Comparison of ENCODE assay signal across 13 cellular contexts in genomic region chr11:61042537-61042936, GRCh38. TPM values are rescaled to one million over a fixed set of nuclear protein-coding genes. Genes with fewer than 3 reads are reported as not detected.
DNase-seq lines count a peak whose midpoint lies in the region; ATAC-seq and TF ChIP-seq lines count a peak whose summit lies in the region.
"Had no signal": no experiment of that assay in that cellular context is flagged by ENCODE, and none has a peak within 500 bp of the region (broad histone marks: within the 10 kb centered on the region; RNA-seq: fewer than 3 reads in every experiment).

No MANE protein-coding gene starts in this region.

- DNase-seq in T-helper 1 cell (no peak), neural progenitor cell (ENCODE audit: low spot score) (no peak), CD14-positive monocyte (ENCODE audit: low spot score) (no peak)
- DNase-seq in activated naive CD8-positive, alpha-beta T cell treated with anti-CD3 and anti-CD28 coated beads for 36 hours: no peak
- DNase-seq: esophagus squamous epithelium had no signal

- H3K36me3 ChIP-seq in KMS-11 (ENCODE audit: insufficient read depth): no peaks in the 10 kb centered on the region
- no peaks in the 10 kb centered on the region for H3K36me3 ChIP-seq in neural progenitor cell
- H3K36me3 ChIP-seq: esophagus squamous epithelium, MG63, upper lobe of left lung had no signal

- H3F3A ChIP-seq in neural progenitor cell (ENCODE audit: low read depth): no peaks in the 10 kb centered on the region

- no peak overlapping the region for H3K4me3 ChIP-seq in KMS-11 (IDR thresholded peaks at IDR 0.05; ENCODE audit: insufficient read depth, low read depth, low read length)
- H3K4me3 ChIP-seq in neural progenitor cell: no peak overlapping the region
- H3K4me3 ChIP-seq: MG63, upper lobe of left lung had no signal

- no peaks in the 10 kb centered on the region for H3K9me3 ChIP-seq in neural progenitor cell (ENCODE audit: low read depth)
- H3K9me3 ChIP-seq: esophagus squamous epithelium, MG63, upper lobe of left lung had no signal

- H2AFZ ChIP-seq in KMS-11 (ENCODE audit: low read depth): peak overlapping the region; percentile 61
- peak overlapping the region; percentile 86 for H2AFZ ChIP-seq in neural progenitor cell (replicated peaks)

- peaks cover 41% of the 10 kb centered on the region for H3K4me1 ChIP-seq in KMS-11 (ENCODE audit: low read depth, poor library complexity, severe bottlenecking)
- peaks cover 15% of the 10 kb centered on the region for H3K4me1 ChIP-seq in neural progenitor cell

- TF ChIP-seq CTCF in KMS-11 (conservative IDR thresholded peaks at IDR 0.05; ENCODE audit: low read depth, low read length) (no peak), neural progenitor cell (IDR thresholded peaks at IDR 0.05) (no peak), CD14-positive monocyte (IDR thresholded peaks at IDR 0.05) (no peak)

- H3K4me2 ChIP-seq in KMS-11 (peak overlapping the region; percentile 96), neural progenitor cell (peak overlapping the region; percentile 20)

- intact Hi-C loops in CD14-positive monocyte (cut with micrococcal nuclease): no loop called here

- peak overlapping the region; percentile 96 for H3K27ac Mint-ChIP-seq in T-helper 1 cell treated with Interleukin-12 subunit alpha and Interleukin-12 subunit beta and Interleukin-4 antibody, amounts not matched to agents 30 μg/mL and 1 μg/mL, for 36 hours
- peak overlapping the region; percentile 93 for H3K27ac Mint-ChIP-seq in activated naive CD8-positive, alpha-beta T cell treated with anti-CD3 and anti-CD28 coated beads for 36 hours
- H3K27ac Mint-ChIP-seq in neural progenitor cell (peak overlapping the region; percentile 94), CD14-positive monocyte (peak overlapping the region in 1 of 7 donors; percentile 44)

- H3K27me3 ChIP-seq in KMS-11 (ENCODE audit: insufficient read depth, low read depth): no peaks in the 10 kb centered on the region
- H3K27me3 ChIP-seq in neural progenitor cell: no peaks in the 10 kb centered on the region
- H3K27me3 ChIP-seq: esophagus squamous epithelium, MG63, upper lobe of left lung had no signal

- ATAC-seq in HG03521 (IDR thresholded peaks at IDR 0.05; ENCODE audit: unreplicated experiment): no peak
- no peak for ATAC-seq in HG03469 (IDR thresholded peaks at IDR 0.05; ENCODE audit: unreplicated experiment)

- H3K4me1 Mint-ChIP-seq in T-helper 1 cell treated with Interleukin-12 subunit alpha and Interleukin-12 subunit beta and Interleukin-4 antibody, amounts not matched to agents 30 μg/mL and 1 μg/mL, for 36 hours (ENCODE audit: low read depth): peaks cover 55% of the 10 kb centered on the region
- H3K4me1 Mint-ChIP-seq in activated naive CD8-positive, alpha-beta T cell treated with anti-CD3 and anti-CD28 coated beads for 36 hours: peaks cover 61% of the 10 kb centered on the region
- H3K4me1 Mint-ChIP-seq in neural progenitor cell (peaks cover 19% of the 10 kb centered on the region), CD14-positive monocyte (peaks cover 17% of the 10 kb centered on the region)

- H3K36me3 Mint-ChIP-seq in T-helper 1 cell treated with Interleukin-12 subunit alpha and Interleukin-12 subunit beta and Interleukin-4 antibody, amounts not matched to agents 30 μg/mL and 1 μg/mL, for 36 hours (ENCODE audit: low read depth): peaks cover 10% of the 10 kb centered on the region
- H3K36me3 Mint-ChIP-seq in activated naive CD8-positive, alpha-beta T cell treated with anti-CD3 and anti-CD28 coated beads for 36 hours: peaks cover 40% of the 10 kb centered on the region
- no peaks in the 10 kb centered on the region for H3K36me3 Mint-ChIP-seq in neural progenitor cell
- no peaks in the 10 kb centered on the region for H3K36me3 Mint-ChIP-seq in CD14-positive monocyte

- H3K27ac ChIP-seq in KMS-11 (peak overlapping the region; percentile 96), neural progenitor cell (no peak overlapping the region)

- H3K9me3 Mint-ChIP-seq in T-helper 1 cell treated with Interleukin-12 subunit alpha and Interleukin-12 subunit beta and Interleukin-4 antibody, amounts not matched to agents 30 μg/mL and 1 μg/mL, for 36 hours: no peaks in the 10 kb centered on the region
- H3K9me3 Mint-ChIP-seq in activated naive CD8-positive, alpha-beta T cell treated with anti-CD3 and anti-CD28 coated beads for 36 hours: peaks cover 3% of the 10 kb centered on the region
- H3K9me3 Mint-ChIP-seq in neural progenitor cell (no peaks in the 10 kb centered on the region), CD14-positive monocyte (peaks cover 0 to 3% (median 0%) of the 10 kb centered on the region in 7 donors)

- peaks cover 4% of the 10 kb centered on the region; the same call in 1 of the 2 replicates for H3K79me2 ChIP-seq in KMS-11 (ENCODE audit: insufficient read depth, low read depth)
- H3K79me2 ChIP-seq in neural progenitor cell (ENCODE audit: low read depth): no peaks in the 10 kb centered on the region

- H3K9ac ChIP-seq in KMS-11 (peak overlapping the region; percentile 89), neural progenitor cell (no peak overlapping the region)

- no peaks in the 10 kb centered on the region for H3K27me3 Mint-ChIP-seq in T-helper 1 cell treated with Interleukin-12 subunit alpha and Interleukin-12 subunit beta and Interleukin-4 antibody, amounts not matched to agents 30 μg/mL and 1 μg/mL, for 36 hours (ENCODE audit: low read depth)
- no peaks in the 10 kb centered on the region for H3K27me3 Mint-ChIP-seq in activated naive CD8-positive, alpha-beta T cell treated with anti-CD3 and anti-CD28 coated beads for 36 hours
- H3K27me3 Mint-ChIP-seq in neural progenitor cell (ENCODE audit: insufficient read depth, low read depth) (no peaks in the 10 kb centered on the region), CD14-positive monocyte (ENCODE audit: low read depth in 3 of 3) (peaks cover 5 to 7% (median 7%) of the 10 kb centered on the region in 3 donors)

- peak overlapping the region; percentile 67 for H3K4me3 Mint-ChIP-seq in T-helper 1 cell treated with Interleukin-12 subunit alpha and Interleukin-12 subunit beta and Interleukin-4 antibody, amounts not matched to agents 30 μg/mL and 1 μg/mL, for 36 hours
- peak overlapping the region; percentile 67 for H3K4me3 Mint-ChIP-seq in activated naive CD8-positive, alpha-beta T cell treated with anti-CD3 and anti-CD28 coated beads for 36 hours
- H3K4me3 Mint-ChIP-seq in neural progenitor cell: no peak overlapping the region
- H3K4me3 Mint-ChIP-seq in CD14-positive monocyte: no peak overlapping the region

- H4K20me1 ChIP-seq in KMS-11 (ENCODE audit: insufficient read depth) (no peaks in the 10 kb centered on the region), neural progenitor cell (ENCODE audit: low read depth) (no peaks in the 10 kb centered on the region)

RNA-seq across cellular contexts. Expression of gene CD5, which starts 59.8 kb away (rescaled TPM):
- 100 to 1,000 TPM; 196 to 197 TPM for total RNA-seq in activated naive CD8-positive, alpha-beta T cell treated with anti-CD3 and anti-CD28 coated beads for 36 hours
- not detected in 2 replicates for total RNA-seq in neural progenitor cell (ENCODE audit: low replicate concordance)
- polyA plus RNA-seq in CD14-positive monocyte: under 1 TPM; 0.34 to 0.61 TPM
- total RNA-seq: H7, osteocyte had no signal

Comparison
In these comparisons a context has a peak if more than half of its experiments do, and no peak if none do; other contexts are left out.
1. H3K4me3 Mint-ChIP-seq: peak in T-helper 1 cell treated with Interleukin-12 subunit alpha and Interleukin-12 subunit beta and Interleukin-4 antibody, amounts not matched to agents 30 μg/mL and 1 μg/mL, for 36 hours (single experiment) and activated naive CD8-positive, alpha-beta T cell treated with anti-CD3 and anti-CD28 coated beads for 36 hours (single experiment); none in neural progenitor cell (single experiment) and CD14-positive monocyte (0 of 2).
2. RNA of gene CD5, which starts 59.8 kb away (total RNA-seq): 196 to 197 TPM in activated naive CD8-positive, alpha-beta T cell treated with anti-CD3 and anti-CD28 coated beads for 36 hours; not detected in neural progenitor cell; every median in the first group is over 100 times any median in the second.